In the genomic region with DNA sequence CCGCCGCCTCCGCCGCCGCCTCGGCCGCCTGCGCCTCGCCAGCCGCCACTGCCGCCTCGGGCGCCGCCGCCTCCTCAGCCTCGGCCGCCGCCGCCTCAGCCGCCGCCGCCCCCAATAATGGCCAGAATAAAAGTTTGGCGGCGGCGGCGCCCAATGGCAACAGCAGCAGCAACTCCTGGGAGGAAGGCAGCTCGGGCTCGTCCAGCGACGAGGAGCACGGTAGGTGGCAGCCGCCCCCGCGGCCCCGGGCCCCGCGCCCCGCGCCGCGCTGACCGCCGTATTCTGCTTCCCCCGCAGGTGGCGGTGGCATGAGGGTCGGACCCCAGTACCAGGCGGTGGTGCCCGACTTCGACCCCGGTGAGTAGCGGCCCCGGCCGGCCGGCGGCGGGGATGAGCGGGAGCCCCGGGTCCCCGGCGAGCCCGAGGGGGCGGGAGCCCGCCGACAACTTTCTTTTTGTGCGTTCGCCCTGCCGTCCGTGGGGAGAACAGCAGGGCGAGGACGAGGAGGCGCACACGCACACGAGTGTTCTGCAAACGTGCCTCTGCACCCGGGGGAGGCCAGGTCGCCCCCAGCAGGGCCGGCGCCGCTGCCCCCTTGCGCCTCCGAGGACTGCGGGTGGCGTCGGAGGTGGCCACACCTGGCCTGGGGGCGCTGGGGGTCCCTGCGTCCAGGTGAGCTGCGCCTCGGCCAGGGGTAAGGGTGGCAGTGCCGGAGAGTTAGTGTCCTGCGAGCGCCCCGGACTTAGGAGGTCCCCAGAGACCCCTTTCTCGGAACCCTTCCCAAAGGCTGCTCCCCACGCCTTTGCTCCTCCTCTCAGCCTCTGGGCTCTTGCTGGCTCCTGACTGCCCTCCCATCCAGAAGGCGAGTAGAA, we compare ENCODE assay signal across 2 cellular contexts.
TF ChIP-seq lines count a peak whose summit lies in the region.

No MANE protein-coding gene starts in this region.

TF ChIP-seq in GM23338, 12 proteins besides CTCF, POLR2A, EP300 and RAD21 (continues in another document):
- TF ChIP-seq, protein P1, sequence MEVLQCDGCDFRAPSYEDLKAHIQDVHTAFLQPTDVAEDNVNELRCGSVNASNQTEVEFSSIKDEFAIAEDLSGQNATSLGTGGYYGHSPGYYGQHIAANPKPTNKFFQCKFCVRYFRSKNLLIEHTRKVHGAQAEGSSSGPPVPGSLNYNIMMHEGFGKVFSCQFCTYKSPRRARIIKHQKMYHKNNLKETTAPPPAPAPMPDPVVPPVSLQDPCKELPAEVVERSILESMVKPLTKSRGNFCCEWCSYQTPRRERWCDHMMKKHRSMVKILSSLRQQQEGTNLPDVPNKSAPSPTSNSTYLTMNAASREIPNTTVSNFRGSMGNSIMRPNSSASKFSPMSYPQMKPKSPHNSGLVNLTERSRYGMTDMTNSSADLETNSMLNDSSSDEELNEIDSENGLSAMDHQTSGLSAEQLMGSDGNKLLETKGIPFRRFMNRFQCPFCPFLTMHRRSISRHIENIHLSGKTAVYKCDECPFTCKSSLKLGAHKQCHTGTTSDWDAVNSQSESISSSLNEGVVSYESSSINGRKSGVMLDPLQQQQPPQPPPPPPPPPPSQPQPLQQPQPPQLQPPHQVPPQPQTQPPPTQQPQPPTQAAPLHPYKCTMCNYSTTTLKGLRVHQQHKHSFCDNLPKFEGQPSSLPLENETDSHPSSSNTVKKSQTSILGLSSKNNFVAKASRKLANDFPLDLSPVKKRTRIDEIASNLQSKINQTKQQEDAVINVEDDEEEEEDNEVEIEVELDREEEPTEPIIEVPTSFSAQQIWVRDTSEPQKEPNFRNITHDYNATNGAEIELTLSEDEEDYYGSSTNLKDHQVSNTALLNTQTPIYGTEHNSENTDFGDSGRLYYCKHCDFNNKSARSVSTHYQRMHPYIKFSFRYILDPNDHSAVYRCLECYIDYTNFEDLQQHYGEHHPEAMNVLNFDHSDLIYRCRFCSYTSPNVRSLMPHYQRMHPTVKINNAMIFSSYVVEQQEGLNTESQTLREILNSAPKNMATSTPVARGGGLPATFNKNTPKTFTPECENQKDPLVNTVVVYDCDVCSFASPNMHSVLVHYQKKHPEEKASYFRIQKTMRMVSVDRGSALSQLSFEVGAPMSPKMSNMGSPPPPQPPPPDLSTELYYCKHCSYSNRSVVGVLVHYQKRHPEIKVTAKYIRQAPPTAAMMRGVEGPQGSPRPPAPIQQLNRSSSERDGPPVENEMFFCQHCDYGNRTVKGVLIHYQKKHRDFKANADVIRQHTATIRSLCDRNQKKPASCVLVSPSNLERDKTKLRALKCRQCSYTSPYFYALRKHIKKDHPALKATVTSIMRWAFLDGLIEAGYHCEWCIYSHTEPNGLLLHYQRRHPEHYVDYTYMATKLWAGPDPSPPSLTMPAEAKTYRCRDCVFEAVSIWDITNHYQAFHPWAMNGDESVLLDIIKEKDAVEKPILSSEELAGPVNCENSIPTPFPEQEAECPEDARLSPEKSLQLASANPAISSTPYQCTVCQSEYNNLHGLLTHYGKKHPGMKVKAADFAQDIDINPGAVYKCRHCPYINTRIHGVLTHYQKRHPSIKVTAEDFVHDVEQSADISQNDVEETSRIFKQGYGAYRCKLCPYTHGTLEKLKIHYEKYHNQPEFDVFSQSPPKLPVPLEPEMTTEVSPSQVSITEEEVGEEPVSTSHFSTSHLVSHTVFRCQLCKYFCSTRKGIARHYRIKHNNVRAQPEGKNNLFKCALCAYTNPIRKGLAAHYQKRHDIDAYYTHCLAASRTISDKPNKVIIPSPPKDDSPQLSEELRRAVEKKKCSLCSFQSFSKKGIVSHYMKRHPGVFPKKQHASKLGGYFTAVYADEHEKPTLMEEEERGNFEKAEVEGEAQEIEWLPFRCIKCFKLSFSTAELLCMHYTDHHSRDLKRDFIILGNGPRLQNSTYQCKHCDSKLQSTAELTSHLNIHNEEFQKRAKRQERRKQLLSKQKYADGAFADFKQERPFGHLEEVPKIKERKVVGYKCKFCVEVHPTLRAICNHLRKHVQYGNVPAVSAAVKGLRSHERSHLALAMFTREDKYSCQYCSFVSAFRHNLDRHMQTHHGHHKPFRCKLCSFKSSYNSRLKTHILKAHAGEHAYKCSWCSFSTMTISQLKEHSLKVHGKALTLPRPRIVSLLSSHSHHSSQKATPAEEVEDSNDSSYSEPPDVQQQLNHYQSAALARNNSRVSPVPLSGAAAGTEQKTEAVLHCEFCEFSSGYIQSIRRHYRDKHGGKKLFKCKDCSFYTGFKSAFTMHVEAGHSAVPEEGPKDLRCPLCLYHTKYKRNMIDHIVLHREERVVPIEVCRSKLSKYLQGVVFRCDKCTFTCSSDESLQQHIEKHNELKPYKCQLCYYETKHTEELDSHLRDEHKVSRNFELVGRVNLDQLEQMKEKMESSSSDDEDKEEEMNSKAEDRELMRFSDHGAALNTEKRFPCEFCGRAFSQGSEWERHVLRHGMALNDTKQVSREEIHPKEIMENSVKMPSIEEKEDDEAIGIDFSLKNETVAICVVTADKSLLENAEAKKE (CRISPR knock-in tag; IDR thresholded peaks at IDR 0.05) = no peak
- TF ChIP-seq CREB1 (CRISPR knock-in tag; IDR thresholded peaks at IDR 0.05; ENCODE audit: low read depth) (no peak), ZNF331 (CRISPR knock-in tag; IDR thresholded peaks at IDR 0.05; ENCODE audit: low read depth) (no peak), NANOG (IDR thresholded peaks at IDR 0.05; ENCODE audit: borderline replicate concordance) (no peak), JUNB (IDR thresholded peaks at IDR 0.05; ENCODE audit: unreplicated experiment) (no peak), STAT1 (IDR thresholded peaks at IDR 0.05; ENCODE audit: unreplicated experiment) (no peak)
- TF ChIP-seq, protein P2, sequence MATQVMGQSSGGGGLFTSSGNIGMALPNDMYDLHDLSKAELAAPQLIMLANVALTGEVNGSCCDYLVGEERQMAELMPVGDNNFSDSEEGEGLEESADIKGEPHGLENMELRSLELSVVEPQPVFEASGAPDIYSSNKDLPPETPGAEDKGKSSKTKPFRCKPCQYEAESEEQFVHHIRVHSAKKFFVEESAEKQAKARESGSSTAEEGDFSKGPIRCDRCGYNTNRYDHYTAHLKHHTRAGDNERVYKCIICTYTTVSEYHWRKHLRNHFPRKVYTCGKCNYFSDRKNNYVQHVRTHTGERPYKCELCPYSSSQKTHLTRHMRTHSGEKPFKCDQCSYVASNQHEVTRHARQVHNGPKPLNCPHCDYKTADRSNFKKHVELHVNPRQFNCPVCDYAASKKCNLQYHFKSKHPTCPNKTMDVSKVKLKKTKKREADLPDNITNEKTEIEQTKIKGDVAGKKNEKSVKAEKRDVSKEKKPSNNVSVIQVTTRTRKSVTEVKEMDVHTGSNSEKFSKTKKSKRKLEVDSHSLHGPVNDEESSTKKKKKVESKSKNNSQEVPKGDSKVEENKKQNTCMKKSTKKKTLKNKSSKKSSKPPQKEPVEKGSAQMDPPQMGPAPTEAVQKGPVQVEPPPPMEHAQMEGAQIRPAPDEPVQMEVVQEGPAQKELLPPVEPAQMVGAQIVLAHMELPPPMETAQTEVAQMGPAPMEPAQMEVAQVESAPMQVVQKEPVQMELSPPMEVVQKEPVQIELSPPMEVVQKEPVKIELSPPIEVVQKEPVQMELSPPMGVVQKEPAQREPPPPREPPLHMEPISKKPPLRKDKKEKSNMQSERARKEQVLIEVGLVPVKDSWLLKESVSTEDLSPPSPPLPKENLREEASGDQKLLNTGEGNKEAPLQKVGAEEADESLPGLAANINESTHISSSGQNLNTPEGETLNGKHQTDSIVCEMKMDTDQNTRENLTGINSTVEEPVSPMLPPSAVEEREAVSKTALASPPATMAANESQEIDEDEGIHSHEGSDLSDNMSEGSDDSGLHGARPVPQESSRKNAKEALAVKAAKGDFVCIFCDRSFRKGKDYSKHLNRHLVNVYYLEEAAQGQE (IDR thresholded peaks at IDR 0.05; ENCODE audit: unreplicated experiment) = no peak

TF ChIP-seq in H1, 55 proteins besides CTCF, POLR2A, EP300 and RAD21:
- TF ChIP-seq CTBP2 (IDR thresholded peaks at IDR 0.05; ENCODE audit: borderline replicate concordance, insufficient read depth, insufficient read length, low read length) = peak; percentile 84
- TF ChIP-seq HDAC2 (IDR thresholded peaks at IDR 0.05; ENCODE audit: borderline replicate concordance in 1 of 2, low read depth in 2 of 2, low read length in 2 of 2) = peak in 1 of 2 experiments; percentile 61; a peak in 1 of 4 replicates
- peak; percentile 35 for TF ChIP-seq PHF8 (conservative IDR thresholded peaks at IDR 0.05; ENCODE audit: low read depth, low read length)
- no peak for TF ChIP-seq POU5F1 (IDR thresholded peaks at IDR 0.05; ENCODE audit: low read depth, low read length)
- TF ChIP-seq SIN3A (conservative IDR thresholded peaks at IDR 0.05 in 1 of 2, IDR thresholded peaks at IDR 0.05 in 1 of 2; ENCODE audit: low read depth in 1 of 2, low read length in 2 of 2) = peak in 1 of 2 experiments; percentile 17; a peak in 1 of 4 replicates
- TF ChIP-seq RBBP5 (IDR thresholded peaks at IDR 0.05; ENCODE audit: borderline replicate concordance, low read depth, low read length) = peak; percentile 62; the same call in 1 of the 2 replicates
- TF ChIP-seq ASH2L (IDR thresholded peaks at IDR 0.05; ENCODE audit: low read length) = peak; percentile 75
- TF ChIP-seq ZNF274 (IDR thresholded peaks at IDR 0.05; ENCODE audit: borderline replicate concordance, extremely low read depth, low read length) = no peak
- TF ChIP-seq KDM4A (IDR thresholded peaks at IDR 0.05; ENCODE audit: low read depth, low read length, severe bottlenecking) = peak; percentile 76
- TF ChIP-seq FOSL1 (IDR thresholded peaks at IDR 0.05; ENCODE audit: insufficient read depth, low read depth, low read length) = no peak
